23 cellular contexts compared by ENCODE assay signal in the genomic region with DNA sequence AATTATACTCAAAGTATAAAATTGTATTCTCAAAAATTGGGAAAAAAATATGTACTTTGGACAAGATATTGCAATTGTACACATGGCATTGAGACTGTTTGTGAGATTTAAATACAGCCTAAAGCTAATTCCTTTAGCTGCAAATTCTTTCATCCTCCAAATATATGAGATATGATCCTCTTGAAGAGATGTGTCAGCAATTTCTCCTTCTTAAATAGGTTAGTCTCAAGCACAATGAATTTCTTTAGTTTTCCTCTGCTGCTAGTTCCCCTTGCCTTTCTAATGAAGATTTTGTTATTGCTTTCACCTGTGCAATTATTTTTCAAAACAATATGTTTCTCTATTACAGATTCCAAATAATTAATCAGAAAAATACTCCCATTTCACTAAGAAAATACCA.
"Had no signal": no experiment of that assay in that cellular context is flagged by ENCODE, and none has a peak within 500 bp of the region (broad histone marks: within the 10 kb centered on the region; RNA-seq: fewer than 3 reads in every experiment).

No MANE protein-coding gene starts in this region.

- H3K4me3 ChIP-seq: neural progenitor cell, ovary, psoas muscle, sigmoid colon, stomach, thoracic aorta, thyroid gland, tibial nerve, upper lobe of left lung, vagina had no signal

- DNase-seq: natural killer cell; occipital lobe; ovary; psoas muscle; right cardiac atrium; sigmoid colon; small intestine; stimulated activated CD4-positive, alpha-beta T cell treated with anti-CD3 and anti-CD28 coated beads, Interleukin-15, amount 100 ng/mL, for 24 hours; stimulated activated CD4-positive, alpha-beta T cell treated with anti-CD3 and anti-CD28 coated beads, Interleukin-2, amount 100 ng/mL, for 24 hours; stimulated activated CD4-positive, alpha-beta T cell treated with anti-CD3 and anti-CD28 coated beads, Interleukin-2, amount 100 ng/mL, for 48 hours; stimulated activated CD4-positive, alpha-beta T cell treated with anti-CD3 and anti-CD28 coated beads, Interleukin-4, amount 100 ng/mL, for 24 hours; stimulated activated naive B cell treated with anti-CD40 and anti-IgM and Interleukin-4, amounts not matched to agents 10 μg/mL and 1 μg/mL and 100 μg/mL, for 72 hours; stimulated activated naive CD4-positive, alpha-beta T cell treated with Interleukin-2 at 50 U/mL for 16 hours; stomach; thyroid gland; upper lobe of left lung had no signal

- H3K4me2 ChIP-seq: neural progenitor cell had no signal

- H3K79me2 ChIP-seq: parathyroid adenoma had no signal

- ATAC-seq: natural killer cell; psoas muscle; right cardiac atrium; stimulated activated effector memory CD8-positive, alpha-beta T cell treated with anti-CD3 and anti-CD28 coated beads, Interleukin-12 subunit alpha, Interleukin-12 subunit beta, amount 100 ng/mL, for 72 hours; stimulated activated naive B cell treated with anti-CD40 and anti-IgM and Interleukin-4, amounts not matched to agents 10 μg/mL and 1 μg/mL and 100 μg/mL, for 72 hours had no signal

- H3K9ac ChIP-seq: neural progenitor cell, parathyroid adenoma had no signal

- H3K9me3 ChIP-seq: ovary, psoas muscle, sigmoid colon, stomach, thoracic aorta, thyroid gland, tibial nerve, upper lobe of left lung, vagina had no signal

- H3K27me3 ChIP-seq: neural progenitor cell, ovary, sigmoid colon, stomach, thyroid gland, tibial nerve, upper lobe of left lung, vagina had no signal

- H3K36me3 ChIP-seq: neural progenitor cell, ovary, sigmoid colon, stomach, thoracic aorta, thyroid gland, tibial nerve, upper lobe of left lung, vagina had no signal

- H3K27ac ChIP-seq: neural progenitor cell, ovary, parathyroid adenoma, psoas muscle, sigmoid colon, stomach, thoracic aorta, thyroid gland, tibial nerve, upper lobe of left lung, vagina had no signal

- FAIRE-seq: small intestine, urothelium cell line had no signal

- H2AFZ ChIP-seq: neural progenitor cell, parathyroid adenoma had no signal

- H3K4me1 ChIP-seq: neural progenitor cell, parathyroid adenoma, psoas muscle, sigmoid colon, stomach, thyroid gland, tibial nerve, upper lobe of left lung, vagina had no signal
